ENCODE assay signal across 15 cellular contexts in the genomic region with DNA sequence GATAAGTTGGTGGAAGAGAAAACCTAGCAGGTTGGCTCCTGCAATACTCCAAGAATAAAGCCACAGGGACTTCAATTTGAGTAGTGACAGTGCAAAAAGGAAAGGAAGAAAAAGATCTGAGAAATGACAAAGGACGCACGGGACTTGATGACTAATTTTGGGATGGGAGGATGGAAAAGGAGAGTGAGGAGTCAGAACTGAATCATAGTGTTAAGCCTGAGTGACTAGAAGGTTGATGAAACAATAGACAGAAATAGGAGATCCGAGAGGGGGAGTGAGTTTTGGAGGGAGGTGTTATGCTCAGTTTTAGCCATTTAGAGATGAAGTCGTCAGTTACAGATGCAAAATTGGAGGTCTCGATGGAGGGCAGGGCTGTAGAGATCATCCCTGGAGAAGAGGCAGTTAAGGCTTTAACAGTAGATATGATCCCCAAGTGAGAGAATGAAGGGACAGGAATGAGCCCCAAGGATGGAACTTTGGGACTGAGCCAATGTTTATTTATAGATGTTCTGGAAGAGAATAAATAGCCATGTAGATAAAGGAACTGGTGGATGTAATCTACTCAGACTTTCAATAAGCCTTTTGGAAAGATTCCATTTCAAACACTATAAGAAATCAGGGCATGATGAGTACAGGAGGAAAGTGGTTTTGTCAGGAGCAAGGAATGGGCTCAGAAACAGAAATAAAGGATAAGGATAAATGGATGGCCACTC.
DNase-seq lines count a peak whose midpoint lies in the region; ATAC-seq and TF ChIP-seq lines count a peak whose summit lies in the region.
"Had no signal": no experiment of that assay in that cellular context is flagged by ENCODE, and none has a peak within 500 bp of the region (broad histone marks: within the 10 kb centered on the region; RNA-seq: fewer than 3 reads in every experiment).

No MANE protein-coding gene starts in this region.

- H2AFZ ChIP-seq in fibroblast of lung (ENCODE audit: low read length): no peak overlapping the region

- POLR2A ChIA-PET in RWPE1 (lab: Yijun Ruan, JAX; ENCODE audit: low non-redundant PET): no interaction called here

- peaks cover 4% of the 10 kb centered on the region for H3K9me3 Mint-ChIP-seq in mesothelial cell of epicardium
- H3K9me3 Mint-ChIP-seq: activated CD4-positive, alpha-beta T cell treated with anti-CD3 and anti-CD28 coated beads, Interleukin-2, amount 10 ng/mL, durations not matched to agents 7 days and 5 days had no signal

- H3K36me3 ChIP-seq in fibroblast of lung (ENCODE audit: control insufficient read depth, insufficient read depth, low read length) (no peaks in the 10 kb centered on the region), SJCRH30 (no peaks in the 10 kb centered on the region), Peyer's patch (no peaks in the 10 kb centered on the region)
- H3K36me3 ChIP-seq: BLaER1 treated with 17β-estradiol and CSF1 and Interleukin-3, amounts not matched to agents 10 nM and 100 nM had no signal

- H3K4me3 Mint-ChIP-seq in mesothelial cell of epicardium: no peak overlapping the region
- H3K4me3 Mint-ChIP-seq: activated CD4-positive, alpha-beta T cell treated with anti-CD3 and anti-CD28 coated beads, Interleukin-2, amount 10 ng/mL, durations not matched to agents 7 days and 5 days had no signal

- H3K4me1 ChIP-seq in fibroblast of lung (ENCODE audit: control insufficient read depth, extremely low read depth, insufficient read depth, low read length) (no peaks in the 10 kb centered on the region), SJCRH30 (no peaks in the 10 kb centered on the region), Peyer's patch (no peaks in the 10 kb centered on the region)
- H3K4me1 ChIP-seq: BLaER1 treated with 17β-estradiol and CSF1 and Interleukin-3, amounts not matched to agents 10 nM and 100 nM had no signal

- H3K27me3 ChIP-seq in fibroblast of lung (ENCODE audit: control insufficient read depth, insufficient read depth, low read length) (no peaks in the 10 kb centered on the region), SJCRH30 (no peaks in the 10 kb centered on the region), Peyer's patch (no peaks in the 10 kb centered on the region)
- H3K27me3 ChIP-seq: BLaER1 treated with 17β-estradiol and CSF1 and Interleukin-3, amounts not matched to agents 10 nM and 100 nM had no signal

- H3K4me3 ChIP-seq in fibroblast of lung (replicated peaks in 1 of 4; ENCODE audit: control extremely low read depth in 1 of 4, insufficient read depth in 1 of 4, low read depth in 3 of 4, low read length in 4 of 4): no peak overlapping the region
- no peak overlapping the region for H3K4me3 ChIP-seq in SJCRH30
- no peak overlapping the region for H3K4me3 ChIP-seq in Peyer's patch
- H3K4me3 ChIP-seq: BLaER1 treated with 17β-estradiol and CSF1 and Interleukin-3, amounts not matched to agents 10 nM and 100 nM had no signal

- no peak overlapping the region for H3K27ac ChIP-seq in RWPE1
- H3K27ac ChIP-seq in fibroblast of lung (ENCODE audit: insufficient read depth, low read length): no peak overlapping the region
- H3K27ac ChIP-seq in SJCRH30: no peak overlapping the region
- H3K27ac ChIP-seq in Peyer's patch: no peak overlapping the region
- H3K27ac ChIP-seq: BLaER1 treated with 17β-estradiol and CSF1 and Interleukin-3, amounts not matched to agents 10 nM and 100 nM had no signal

- H3K4me2 ChIP-seq in fibroblast of lung (ENCODE audit: extremely low read depth, insufficient read depth, low read length): no peak overlapping the region
- H3K4me2 ChIP-seq: BLaER1 treated with 17β-estradiol and CSF1 and Interleukin-3, amounts not matched to agents 10 nM and 100 nM had no signal

- peaks cover 60% of the 10 kb centered on the region for H3K27me3 Mint-ChIP-seq in mesothelial cell of epicardium (ENCODE audit: low read depth)

- CTCF ChIA-PET in RWPE1 (lab: Yijun Ruan, JAX): interaction anchor here (0.5 kb wide), 1 partner anchor 739 kb away, joined by 3 read pairs; no protein-coding TSS in a partner anchor

- no peaks in the 10 kb centered on the region for H3K79me2 ChIP-seq in fibroblast of lung (ENCODE audit: control insufficient read depth, insufficient read depth, low read length)

- no peak for ATAC-seq in GM21526 (IDR thresholded peaks at IDR 0.05; ENCODE audit: low FRiP score, unreplicated experiment)

- H3K4me1 Mint-ChIP-seq in mesothelial cell of epicardium: peaks cover 19% of the 10 kb centered on the region
- H3K4me1 Mint-ChIP-seq: activated CD4-positive, alpha-beta T cell treated with anti-CD3 and anti-CD28 coated beads, Interleukin-2, amount 10 ng/mL, durations not matched to agents 7 days and 5 days had no signal

- no peaks in the 10 kb centered on the region for H4K20me1 ChIP-seq in fibroblast of lung (ENCODE audit: control insufficient read depth, extremely low read depth, insufficient read depth, low read length)
- H4K20me1 ChIP-seq: BLaER1 treated with 17β-estradiol and CSF1 and Interleukin-3, amounts not matched to agents 10 nM and 100 nM had no signal

- DNase-seq in GM03348 (ENCODE audit: low spot score): peak; percentile 35
- DNase-seq in RWPE1 (ENCODE audit: low spot score): peak; percentile 70
- peak; percentile 7 to 26 for DNase-seq in fibroblast of lung (ENCODE audit: low read depth in 2 of 2)
- DNase-seq in kidney tubule cell (ENCODE audit: low spot score): peak; percentile 78
- no peak for DNase-seq in SJCRH30
- DNase-seq in Peyer's patch: no peak
- no peak for DNase-seq in mesothelial cell of epicardium (ENCODE audit: low spot score in 2 of 2, unreplicated experiment in 2 of 2)
- DNase-seq: activated CD4-positive, alpha-beta T cell treated with anti-CD3 and anti-CD28 coated beads, Interleukin-2, amount 10 ng/mL, durations not matched to agents 7 days and 5 days; activated T-cell treated with anti-CD3 and anti-CD28 coated beads, Interleukin-2, amount 50 U/mL, for 48 hours; DMS53; Kasumi-1; SIG-M5; stimulated activated CD8-positive, alpha-beta memory T cell treated with anti-CD3 and anti-CD28 coated beads, Interleukin-4, amount 100 ng/mL, for 48 hours had no signal

- no peak for TF ChIP-seq POLR2A in Peyer's patch (IDR thresholded peaks at IDR 0.05)

- no peaks in the 10 kb centered on the region for H3K36me3 Mint-ChIP-seq in mesothelial cell of epicardium

- TF ChIP-seq CTCF in RWPE1 (conservative IDR thresholded peaks at IDR 0.05; ENCODE audit: low read depth) (no peak), fibroblast of lung (conservative IDR thresholded peaks at IDR 0.05 in 1 of 2, IDR thresholded peaks at IDR 0.05 in 1 of 2; ENCODE audit: low read depth in 1 of 2, low read length in 2 of 2) (no peak), Peyer's patch (IDR thresholded peaks at IDR 0.05) (no peak), mesothelial cell of epicardium (IDR thresholded peaks at IDR 0.05; ENCODE audit: unreplicated experiment) (no peak)

- H3K9me3 ChIP-seq in fibroblast of lung (ENCODE audit: control insufficient read depth, insufficient read depth, low read depth, low read length) (no peaks in the 10 kb centered on the region), SJCRH30 (replicated peaks) (no peaks in the 10 kb centered on the region), Peyer's patch (no peaks in the 10 kb centered on the region)
- H3K9me3 ChIP-seq: BLaER1 treated with 17β-estradiol and CSF1 and Interleukin-3, amounts not matched to agents 10 nM and 100 nM had no signal

- H3K27ac Mint-ChIP-seq in mesothelial cell of epicardium: no peak overlapping the region
- H3K27ac Mint-ChIP-seq: activated CD4-positive, alpha-beta T cell treated with anti-CD3 and anti-CD28 coated beads, Interleukin-2, amount 10 ng/mL, durations not matched to agents 7 days and 5 days had no signal

- no peak overlapping the region for H3K9ac ChIP-seq in fibroblast of lung (ENCODE audit: insufficient read depth, low read length)
- H3K9ac ChIP-seq: BLaER1 treated with 17β-estradiol and CSF1 and Interleukin-3, amounts not matched to agents 10 nM and 100 nM had no signal

Comparison
In these comparisons a context has a peak if more than half of its experiments do, and no peak if none do; other contexts are left out.
1. DNase-seq: peak in GM03348 (single experiment), RWPE1 (single experiment), fibroblast of lung (2 of 2) and kidney tubule cell (single experiment); none in SJCRH30 (0 of 2), Peyer's patch (0 of 3) and mesothelial cell of epicardium (0 of 2).